In the genomic region with DNA sequence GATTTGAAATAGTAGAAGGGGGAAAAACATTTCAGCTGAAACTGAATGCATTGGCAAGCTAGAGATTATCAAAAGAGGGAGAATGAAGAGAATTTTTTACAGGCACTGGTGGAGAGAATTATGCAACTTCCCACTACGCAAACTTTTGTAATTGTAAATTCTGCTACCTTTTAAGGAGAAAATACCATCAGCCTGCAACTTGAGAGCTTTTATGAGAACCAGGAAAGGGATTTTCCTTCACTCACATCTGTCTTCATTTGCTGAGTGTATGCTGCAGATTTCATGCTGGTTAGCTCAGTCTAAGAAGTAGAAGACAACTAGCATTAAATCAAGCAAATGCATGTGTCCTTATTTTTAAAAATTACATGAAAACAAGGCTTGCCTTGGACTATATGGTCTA, we compare ENCODE assay signal across 12 cellular contexts. TPM values are rescaled to one million over a fixed set of nuclear protein-coding genes. Genes with fewer than 3 reads are reported as not detected.
DNase-seq lines count a peak whose midpoint lies in the region; ATAC-seq and TF ChIP-seq lines count a peak whose summit lies in the region.
"Had no signal": no experiment of that assay in that cellular context is flagged by ENCODE, and none has a peak within 500 bp of the region (broad histone marks: within the 10 kb centered on the region; RNA-seq: fewer than 3 reads in every experiment).

No MANE protein-coding gene starts in this region.

- no peak for TF ChIP-seq CTCF in AG09309 (IDR thresholded peaks at IDR 0.05; ENCODE audit: control insufficient read depth, insufficient read depth, low read depth, low read length, missing control alignments)
- TF ChIP-seq CTCF in foreskin fibroblast (IDR thresholded peaks at IDR 0.05; ENCODE audit: low read depth, low read length), result no peak
- no peak for TF ChIP-seq CTCF in prostate gland (IDR thresholded peaks at IDR 0.05)

- peaks cover 31% of the 10 kb centered on the region for H3K4me1 ChIP-seq in SJSA1 (replicated peaks)
- H3K4me1 ChIP-seq in prostate gland (replicated peaks), result no peaks in the 10 kb centered on the region

- no peak for ATAC-seq in HG03521 (IDR thresholded peaks at IDR 0.05; ENCODE audit: unreplicated experiment)
- ATAC-seq: stimulated activated memory B cell treated with anti-CD40 and anti-IgM and Interleukin-4, amounts not matched to agents 10 μg/mL and 1 μg/mL and 100 μg/mL, for 72 hours had no signal

- no peak for TF ChIP-seq POLR2A in prostate gland (IDR thresholded peaks at IDR 0.05)

- H3K4me3 ChIP-seq in AG09309 (ENCODE audit: control insufficient read depth, low read depth, low read length) (no peak overlapping the region), SJSA1 (no peak overlapping the region), foreskin fibroblast (ENCODE audit: low read depth in 1 of 2, low read length in 2 of 2) (peak overlapping the region; percentile 27 to 44), prostate gland (no peak overlapping the region)

- H3K27ac ChIP-seq in SJSA1, result peak overlapping the region; percentile 10
- H3K27ac ChIP-seq in prostate gland, result peak overlapping the region; percentile 62 to 71

- H3K36me3 ChIP-seq in SJSA1, result no peaks in the 10 kb centered on the region
- no peaks in the 10 kb centered on the region for H3K36me3 ChIP-seq in prostate gland

- H3K9me3 ChIP-seq in SJSA1 (replicated peaks) (no peaks in the 10 kb centered on the region; the same call in none of the 2 replicates), prostate gland (no peaks in the 10 kb centered on the region)

- H3K27me3 ChIP-seq in SJSA1 (replicated peaks) (no peaks in the 10 kb centered on the region), prostate gland (replicated peaks; ENCODE audit: insufficient read depth) (no peaks in the 10 kb centered on the region)

- intact Hi-C loops in prostate gland (cut with DNase I), result loop anchor here (5.0 kb wide), 1 partner anchor 41 kb away; no protein-coding TSS in a partner anchor

- 13% methylated on average over 1 of the region's 1 CpG for WGBS in prostate gland

- DNase-seq in AG09309 (ENCODE audit: low read depth), result peak; percentile 87
- DNase-seq in SJSA1 (ENCODE audit: low read depth in 1 of 2, low spot score in 2 of 2), result peak in 1 of 2 experiments; percentile 20
- peak; percentile 69 to 87 for DNase-seq in foreskin fibroblast
- DNase-seq in prostate gland (ENCODE audit: low spot score), result no peak
- DNase-seq in NCI-H82 treated with DMSO at 0.1 percent for 48 hours (lab: John Stamatoyannopoulos, UW; ENCODE audit: unreplicated experiment), result no peak
- DNase-seq in NCI-H345 treated with DMSO at 0.1 percent for 48 hours (lab: John Stamatoyannopoulos, UW; ENCODE audit: unreplicated experiment), result no peak
- DNase-seq in NCI-H187 (lab: John Stamatoyannopoulos, UW), result no peak
- DNase-seq: CD4-positive, CD25-positive, alpha-beta regulatory T cell; retina; T-helper 1 cell had no signal

RNA-seq across cellular contexts. Expression of a gene that starts 43.7 kb away (rescaled TPM):
- 57.6 and 69.7 TPM in 2 replicates for total RNA-seq in SJSA1 (2014; rRNA removed; shearing (Covaris generic))
- 100 to 1,000 TPM in 1 of 2 donors, 10 to 100 TPM in 1; 19.4 to 110 TPM for total RNA-seq in prostate gland

Comparison
In these comparisons a context has a peak if more than half of its experiments do, and no peak if none do; other contexts are left out.
1. DNase-seq: peak in AG09309 (single experiment) and foreskin fibroblast (2 of 2); none in prostate gland (single experiment), NCI-H82 treated with DMSO at 0.1 percent for 48 hours (single experiment), NCI-H345 treated with DMSO at 0.1 percent for 48 hours (single experiment) and NCI-H187 (0 of 2).
2. H3K4me3 ChIP-seq: peak in foreskin fibroblast (2 of 2); none in AG09309 (single experiment), SJSA1 (single experiment) and prostate gland (0 of 2).